ENCODE assay signal across 24 cellular contexts in the genomic region with DNA sequence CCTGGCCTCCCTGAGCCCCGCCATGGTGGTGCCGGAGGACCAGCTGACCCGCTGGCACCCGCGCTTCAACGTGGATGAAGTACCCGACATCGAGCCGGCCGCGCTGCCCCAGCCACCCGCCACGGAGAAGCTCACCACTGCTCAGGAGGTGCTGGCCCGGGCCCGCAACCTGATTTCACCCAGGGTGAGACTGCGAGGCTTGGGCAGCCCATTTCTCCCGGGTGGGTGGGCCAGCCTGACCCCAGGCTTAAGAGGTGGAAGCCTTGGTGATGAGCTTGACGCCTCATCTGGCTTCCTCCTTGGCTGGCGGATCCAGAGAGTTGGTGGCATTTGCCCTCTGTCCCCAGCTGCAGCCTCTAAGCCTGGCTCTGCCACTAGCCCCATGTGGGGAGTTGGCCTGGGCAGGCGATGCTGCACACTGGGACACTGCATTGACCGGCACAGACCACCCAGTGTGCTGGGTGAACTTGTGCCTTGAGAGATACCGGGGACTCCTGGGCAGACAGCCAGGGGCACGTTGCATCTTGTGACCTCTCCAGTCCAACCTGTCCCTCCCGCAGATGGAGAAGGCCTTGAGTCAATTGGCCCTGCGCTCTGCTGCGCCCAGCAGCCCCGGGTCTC. TPM values are rescaled to one million over a fixed set of nuclear protein-coding genes. Genes with fewer than 3 reads are reported as not detected.
DNase-seq lines count a peak whose midpoint lies in the region; ATAC-seq and TF ChIP-seq lines count a peak whose summit lies in the region.
"Had no signal": no experiment of that assay in that cellular context is flagged by ENCODE, and none has a peak within 500 bp of the region (broad histone marks: within the 10 kb centered on the region; RNA-seq: fewer than 3 reads in every experiment).

No MANE protein-coding gene starts in this region.

- H3K27me3 Mint-ChIP-seq in activated CD4-positive, alpha-beta memory T cell treated with anti-CD3 and anti-CD28 coated beads for 36 hours = no peaks in the 10 kb centered on the region
- H3K27me3 Mint-ChIP-seq in activated CD4-positive, alpha-beta memory T cell treated with anti-CD3 and anti-CD28 coated beads, Interleukin-2, amount 10 ng/mL, durations not matched to agents 7 days and 5 days = no peaks in the 10 kb centered on the region
- H3K27me3 Mint-ChIP-seq in activated naive CD8-positive, alpha-beta T cell treated with anti-CD3 and anti-CD28 coated beads for 36 hours = no peaks in the 10 kb centered on the region
- H3K27me3 Mint-ChIP-seq in stimulated activated naive B cell treated with anti-CD40 and anti-IgM and Interleukin-4, amounts not matched to agents 10 μg/mL and 1 μg/mL and 100 μg/mL, for 72 hours = no peaks in the 10 kb centered on the region
- H3K27me3 Mint-ChIP-seq in CD14-positive monocyte (ENCODE audit: low read depth in 3 of 3) = peaks cover 0 to 2% (median 0%) of the 10 kb centered on the region in 3 donors
- H3K27me3 Mint-ChIP-seq: central memory CD8-positive, alpha-beta T cell had no signal

- no peak for DNase-seq in activated CD4-positive, alpha-beta memory T cell treated with anti-CD3 and anti-CD28 coated beads for 36 hours
- no peak for DNase-seq in activated CD4-positive, alpha-beta memory T cell treated with anti-CD3 and anti-CD28 coated beads, Interleukin-2, amount 10 ng/mL, durations not matched to agents 7 days and 5 days
- DNase-seq in activated naive CD8-positive, alpha-beta T cell treated with anti-CD3 and anti-CD28 coated beads for 36 hours = no peak
- DNase-seq in stimulated activated naive B cell treated with anti-CD40 and anti-IgM and Interleukin-4, amounts not matched to agents 10 μg/mL and 1 μg/mL and 100 μg/mL, for 72 hours = no peak
- no peak for DNase-seq in CD14-positive monocyte (ENCODE audit: low spot score)
- no peak for DNase-seq in iPS-NIHi7 (ENCODE audit: extremely low spot score)
- DNase-seq in foreskin melanocyte = no peak
- DNase-seq: ACHN; activated gamma-delta T cell; aorta; effector CD4-positive, alpha-beta T cell; gastrocnemius medialis; GF-D8; NCI-H1092 treated with DMSO at 0.1 percent for 48 hours; NCI-H2081; NCI-H446 treated with DMSO at 0.1 percent for 48 hours; occipital lobe; spleen; stimulated activated CD4-positive, alpha-beta T cell treated with anti-CD3 and anti-CD28 coated beads, Interleukin-4, amount 100 ng/mL, for 4 hours; T1000 had no signal

- peaks cover 29% of the 10 kb centered on the region for H3K4me1 Mint-ChIP-seq in activated CD4-positive, alpha-beta memory T cell treated with anti-CD3 and anti-CD28 coated beads for 36 hours (ENCODE audit: low read depth)
- peaks cover 37% of the 10 kb centered on the region for H3K4me1 Mint-ChIP-seq in activated CD4-positive, alpha-beta memory T cell treated with anti-CD3 and anti-CD28 coated beads, Interleukin-2, amount 10 ng/mL, durations not matched to agents 7 days and 5 days
- H3K4me1 Mint-ChIP-seq in activated naive CD8-positive, alpha-beta T cell treated with anti-CD3 and anti-CD28 coated beads for 36 hours = peaks cover 29% of the 10 kb centered on the region
- H3K4me1 Mint-ChIP-seq in stimulated activated naive B cell treated with anti-CD40 and anti-IgM and Interleukin-4, amounts not matched to agents 10 μg/mL and 1 μg/mL and 100 μg/mL, for 72 hours = peaks cover 17 to 51% of the 10 kb centered on the region in 2 donors
- peaks cover 32% of the 10 kb centered on the region for H3K4me1 Mint-ChIP-seq in CD14-positive monocyte

- H3K9me3 Mint-ChIP-seq in activated CD4-positive, alpha-beta memory T cell treated with anti-CD3 and anti-CD28 coated beads for 36 hours = no peaks in the 10 kb centered on the region
- no peaks in the 10 kb centered on the region for H3K9me3 Mint-ChIP-seq in activated CD4-positive, alpha-beta memory T cell treated with anti-CD3 and anti-CD28 coated beads, Interleukin-2, amount 10 ng/mL, durations not matched to agents 7 days and 5 days
- no peaks in the 10 kb centered on the region for H3K9me3 Mint-ChIP-seq in activated naive CD8-positive, alpha-beta T cell treated with anti-CD3 and anti-CD28 coated beads for 36 hours
- no peaks in the 10 kb centered on the region for H3K9me3 Mint-ChIP-seq in stimulated activated naive B cell treated with anti-CD40 and anti-IgM and Interleukin-4, amounts not matched to agents 10 μg/mL and 1 μg/mL and 100 μg/mL, for 72 hours
- H3K9me3 Mint-ChIP-seq in CD14-positive monocyte = peaks cover 0 to 3% (median 0%) of the 10 kb centered on the region in 7 donors
- H3K9me3 Mint-ChIP-seq: central memory CD8-positive, alpha-beta T cell had no signal

- POLR2A ChIA-PET in activated CD4-positive, alpha-beta memory T cell treated with anti-CD3 and anti-CD28 coated beads for 36 hours (lab: Charles Lee) = interaction anchor here (0.6 to 6.9 kb wide), 4 partner anchors 24 to 103 kb away, joined by 3 to 81 read pairs (median 3); partner anchors contain the start of gene PIEZO1
- POLR2A ChIA-PET in activated CD4-positive, alpha-beta memory T cell treated with anti-CD3 and anti-CD28 coated beads, Interleukin-2, amount 10 ng/mL, durations not matched to agents 7 days and 5 days (lab: Charles Lee) = interaction anchor here (1.0 to 11.5 kb wide), 3 partner anchors 22 to 364 kb away, joined by 3 to 249 read pairs (median 3); partner anchors contain the start of gene PIEZO1

- CTCF ChIA-PET in activated CD4-positive, alpha-beta memory T cell treated with anti-CD3 and anti-CD28 coated beads for 36 hours (lab: Charles Lee) = interaction anchor here (0.8 kb wide), 1 partner anchor 26 kb away, joined by 4 read pairs; no protein-coding TSS in a partner anchor
- CTCF ChIA-PET in activated CD4-positive, alpha-beta memory T cell treated with anti-CD3 and anti-CD28 coated beads, Interleukin-2, amount 10 ng/mL, durations not matched to agents 7 days and 5 days (lab: Charles Lee) = interaction anchor here (1.1 kb wide), 1 partner anchor 69 kb away, joined by 3 read pairs; no protein-coding TSS in a partner anchor

- H3K9ac ChIP-seq in HUES6 (ENCODE audit: low read length) = peak overlapping the region; percentile 25

- H3K27ac Mint-ChIP-seq in activated CD4-positive, alpha-beta memory T cell treated with anti-CD3 and anti-CD28 coated beads for 36 hours = no peak overlapping the region
- H3K27ac Mint-ChIP-seq in activated CD4-positive, alpha-beta memory T cell treated with anti-CD3 and anti-CD28 coated beads, Interleukin-2, amount 10 ng/mL, durations not matched to agents 7 days and 5 days = no peak overlapping the region
- peak overlapping the region; percentile 48 for H3K27ac Mint-ChIP-seq in activated naive CD8-positive, alpha-beta T cell treated with anti-CD3 and anti-CD28 coated beads for 36 hours
- peak overlapping the region; percentile 65 for H3K27ac Mint-ChIP-seq in stimulated activated naive B cell treated with anti-CD40 and anti-IgM and Interleukin-4, amounts not matched to agents 10 μg/mL and 1 μg/mL and 100 μg/mL, for 72 hours
- H3K27ac Mint-ChIP-seq in CD14-positive monocyte = no peak overlapping the region

- TF ChIP-seq CTCF in CD14-positive monocyte (IDR thresholded peaks at IDR 0.05) = no peak

- no peak overlapping the region for H3K4me3 ChIP-seq in HUES6 (ENCODE audit: low read depth, low read length)
- H3K4me3 ChIP-seq: gastrocnemius medialis, lung, spleen had no signal

- H3K27ac ChIP-seq in HUES6 (ENCODE audit: low read depth, low read length) = no peak overlapping the region
- H3K27ac ChIP-seq: gastrocnemius medialis, spleen had no signal

- H3K27me3 ChIP-seq in HUES6 (ENCODE audit: control insufficient read depth, insufficient read depth, low read length) = no peaks in the 10 kb centered on the region

- peaks cover 61% of the 10 kb centered on the region for H3K36me3 Mint-ChIP-seq in activated CD4-positive, alpha-beta memory T cell treated with anti-CD3 and anti-CD28 coated beads for 36 hours
- H3K36me3 Mint-ChIP-seq in activated CD4-positive, alpha-beta memory T cell treated with anti-CD3 and anti-CD28 coated beads, Interleukin-2, amount 10 ng/mL, durations not matched to agents 7 days and 5 days (ENCODE audit: low read depth) = peaks cover 45% of the 10 kb centered on the region
- peaks cover 51% of the 10 kb centered on the region for H3K36me3 Mint-ChIP-seq in activated naive CD8-positive, alpha-beta T cell treated with anti-CD3 and anti-CD28 coated beads for 36 hours
- H3K36me3 Mint-ChIP-seq in stimulated activated naive B cell treated with anti-CD40 and anti-IgM and Interleukin-4, amounts not matched to agents 10 μg/mL and 1 μg/mL and 100 μg/mL, for 72 hours = peaks cover 38 to 48% of the 10 kb centered on the region in 2 donors
- peaks cover 19 to 30% of the 10 kb centered on the region in 2 donors for H3K36me3 Mint-ChIP-seq in CD14-positive monocyte

- ATAC-seq in stimulated activated naive B cell treated with anti-CD40 and anti-IgM and Interleukin-4, amounts not matched to agents 10 μg/mL and 1 μg/mL and 100 μg/mL, for 72 hours (replicated peaks) = no peak
- ATAC-seq: activated CD4-positive, CD25-positive, alpha-beta regulatory T cell treated with anti-CD3 and anti-CD28 coated beads, Interleukin-2, amount 50 U/mL, for 24 hours; gastrocnemius medialis had no signal

- intact Hi-C loops in activated CD4-positive, alpha-beta memory T cell treated with anti-CD3 and anti-CD28 coated beads for 36 hours (cut with micrococcal nuclease) = no loop called here
- intact Hi-C loops in CD14-positive monocyte (cut with micrococcal nuclease) = no loop called here

- peaks cover 61% of the 10 kb centered on the region for H3K36me3 ChIP-seq in HUES6 (ENCODE audit: control insufficient read depth, insufficient read depth, low read length)

- peak overlapping the region; percentile 37 for H3K4me3 Mint-ChIP-seq in activated CD4-positive, alpha-beta memory T cell treated with anti-CD3 and anti-CD28 coated beads for 36 hours
- no peak overlapping the region for H3K4me3 Mint-ChIP-seq in activated CD4-positive, alpha-beta memory T cell treated with anti-CD3 and anti-CD28 coated beads, Interleukin-2, amount 10 ng/mL, durations not matched to agents 7 days and 5 days
- peak overlapping the region; percentile 29 for H3K4me3 Mint-ChIP-seq in activated naive CD8-positive, alpha-beta T cell treated with anti-CD3 and anti-CD28 coated beads for 36 hours
- peak overlapping the region; percentile 2 to 11 for H3K4me3 Mint-ChIP-seq in stimulated activated naive B cell treated with anti-CD40 and anti-IgM and Interleukin-4, amounts not matched to agents 10 μg/mL and 1 μg/mL and 100 μg/mL, for 72 hours
- H3K4me3 Mint-ChIP-seq in CD14-positive monocyte = no peak overlapping the region
- H3K4me3 Mint-ChIP-seq: central memory CD8-positive, alpha-beta T cell had no signal

- H3K9me3 ChIP-seq in HUES6 (ENCODE audit: control insufficient read depth, insufficient read depth, low read depth, low read length) = no peaks in the 10 kb centered on the region
- H3K9me3 ChIP-seq: gastrocnemius medialis, spleen had no signal

- peaks cover 14% of the 10 kb centered on the region for H3K4me1 ChIP-seq in HUES6 (ENCODE audit: control insufficient read depth, insufficient read depth, low read length)

RNA-seq across cellular contexts. Expression of gene CDT1, which starts 3.0 kb away (rescaled TPM):
- total RNA-seq in activated CD4-positive, alpha-beta memory T cell treated with anti-CD3 and anti-CD28 coated beads for 36 hours = 100 to 1,000 TPM; 169 to 183 TPM
- 100 to 1,000 TPM; 133 to 137 TPM for total RNA-seq in activated CD4-positive, alpha-beta memory T cell treated with anti-CD3 and anti-CD28 coated beads, Interleukin-2, amount 10 ng/mL, durations not matched to agents 7 days and 5 days
- 100 to 1,000 TPM; 156 to 158 TPM for total RNA-seq in activated naive CD8-positive, alpha-beta T cell treated with anti-CD3 and anti-CD28 coated beads for 36 hours
- under 1 TPM; 0.07 to 0.24 TPM for polyA plus RNA-seq in CD14-positive monocyte

RNA-seq across cellular contexts. Expression of gene APRT, which starts 5.1 kb away (rescaled TPM):
- total RNA-seq in activated CD4-positive, alpha-beta memory T cell treated with anti-CD3 and anti-CD28 coated beads for 36 hours = 100 to 1,000 TPM; 270 to 272 TPM
- 100 to 1,000 TPM; 129 to 136 TPM for total RNA-seq in activated CD4-positive, alpha-beta memory T cell treated with anti-CD3 and anti-CD28 coated beads, Interleukin-2, amount 10 ng/mL, durations not matched to agents 7 days and 5 days
- 100 to 1,000 TPM; 241 to 272 TPM for total RNA-seq in activated naive CD8-positive, alpha-beta T cell treated with anti-CD3 and anti-CD28 coated beads for 36 hours
- polyA plus RNA-seq in CD14-positive monocyte = 100 to 1,000 TPM; 233 to 307 TPM

RNA-seq across cellular contexts. Expression of gene PIEZO1, which starts 21.6 kb away (rescaled TPM):
- 100 to 1,000 TPM; 221 to 234 TPM for total RNA-seq in activated CD4-positive, alpha-beta memory T cell treated with anti-CD3 and anti-CD28 coated beads for 36 hours
- 100 to 1,000 TPM; 308 to 323 TPM for total RNA-seq in activated CD4-positive, alpha-beta memory T cell treated with anti-CD3 and anti-CD28 coated beads, Interleukin-2, amount 10 ng/mL, durations not matched to agents 7 days and 5 days
- 10 to 100 TPM; 86.7 to 87.0 TPM for total RNA-seq in activated naive CD8-positive, alpha-beta T cell treated with anti-CD3 and anti-CD28 coated beads for 36 hours
- polyA plus RNA-seq in CD14-positive monocyte = 10 to 100 TPM; 10.2 to 15.0 TPM

RNA-seq across cellular contexts. Expression of gene GALNS, which starts 50.1 kb away (rescaled TPM):
- total RNA-seq in activated CD4-positive, alpha-beta memory T cell treated with anti-CD3 and anti-CD28 coated beads for 36 hours = 10 to 100 TPM; 22.0 to 24.1 TPM
- 10 to 100 TPM; 35.2 to 38.2 TPM for total RNA-seq in activated CD4-positive, alpha-beta memory T cell treated with anti-CD3 and anti-CD28 coated beads, Interleukin-2, amount 10 ng/mL, durations not matched to agents 7 days and 5 days
- total RNA-seq in activated naive CD8-positive, alpha-beta T cell treated with anti-CD3 and anti-CD28 coated beads for 36 hours = 10 to 100 TPM; 14.7 to 14.9 TPM
- polyA plus RNA-seq in CD14-positive monocyte = 10 to 100 TPM; 20.2 to 32.2 TPM

RNA-seq across cellular contexts. Expression of gene TRAPPC2L, which starts 50.3 kb away (rescaled TPM):
- total RNA-seq in activated CD4-positive, alpha-beta memory T cell treated with anti-CD3 and anti-CD28 coated beads for 36 hours = 10 to 100 TPM; 63.6 to 71.5 TPM
- total RNA-seq in activated CD4-positive, alpha-beta memory T cell treated with anti-CD3 and anti-CD28 coated beads, Interleukin-2, amount 10 ng/mL, durations not matched to agents 7 days and 5 days = 10 to 100 TPM; 44.9 to 45.8 TPM
- total RNA-seq in activated naive CD8-positive, alpha-beta T cell treated with anti-CD3 and anti-CD28 coated beads for 36 hours = 10 to 100 TPM; 81.8 to 91.3 TPM
- polyA plus RNA-seq in CD14-positive monocyte = 10 to 100 TPM; 82.4 to 89.3 TPM

Comparison
In these comparisons a context has a peak if more than half of its experiments do, and no peak if none do; other contexts are left out.
1. H3K4me3 Mint-ChIP-seq: peak in activated CD4-positive, alpha-beta memory T cell treated with anti-CD3 and anti-CD28 coated beads for 36 hours (single experiment), activated naive CD8-positive, alpha-beta T cell treated with anti-CD3 and anti-CD28 coated beads for 36 hours (single experiment) and stimulated activated naive B cell treated with anti-CD40 and anti-IgM and Interleukin-4, amounts not matched to agents 10 μg/mL and 1 μg/mL and 100 μg/mL, for 72 hours (2 of 2); none in activated CD4-positive, alpha-beta memory T cell treated with anti-CD3 and anti-CD28 coated beads, Interleukin-2, amount 10 ng/mL, durations not matched to agents 7 days and 5 days (single experiment) and CD14-positive monocyte (0 of 2).
2. H3K27ac Mint-ChIP-seq: peak in activated naive CD8-positive, alpha-beta T cell treated with anti-CD3 and anti-CD28 coated beads for 36 hours (single experiment) and stimulated activated naive B cell treated with anti-CD40 and anti-IgM and Interleukin-4, amounts not matched to agents 10 μg/mL and 1 μg/mL and 100 μg/mL, for 72 hours (single experiment); none in activated CD4-positive, alpha-beta memory T cell treated with anti-CD3 and anti-CD28 coated beads for 36 hours (single experiment), activated CD4-positive, alpha-beta memory T cell treated with anti-CD3 and anti-CD28 coated beads, Interleukin-2, amount 10 ng/mL, durations not matched to agents 7 days and 5 days (single experiment) and CD14-positive monocyte (0 of 7).